In genomic region chr14:94769413-94770250, GRCh38 we compare ENCODE assay signal across 9 cellular contexts. TPM values are rescaled to one million over a fixed set of nuclear protein-coding genes. Genes with fewer than 3 reads are reported as not detected.
DNase-seq lines count a peak whose midpoint lies in the region; TF ChIP-seq lines count a peak whose summit lies in the region.
"Had no signal": no experiment of that assay in that cellular context is flagged by ENCODE, and none has a peak within 500 bp of the region (broad histone marks: within the 10 kb centered on the region; RNA-seq: fewer than 3 reads in every experiment).

Gene GSC (minus strand): TSS chr14:94770113. CDS start chr14:94770015, 98 bp downstream.

- H3K27ac ChIP-seq in dorsolateral prefrontal cortex: no peak within 1 kb of the TSS
- H3K27ac ChIP-seq in mesodermal cell (ENCODE audit: low read depth, low read length, severe bottlenecking): no peak within 1 kb of the TSS
- H3K27ac ChIP-seq in uterus: no peak within 1 kb of the TSS

- H3K27me3 ChIP-seq in dorsolateral prefrontal cortex: peaks cover 15 to 100% (median 99%) of the 10 kb centered on the region in 45 donors
- peaks cover 3 to 55% of the 10 kb centered on the region in 2 donors for H3K27me3 ChIP-seq in uterus

- H3K4me1 Mint-ChIP-seq in HFFc6 (ENCODE audit: low read depth): no peaks in the 10 kb centered on the region

- H3K9me3 ChIP-seq in mesodermal cell (ENCODE audit: control insufficient read depth, low read length): no peaks in the 10 kb centered on the region
- H3K9me3 ChIP-seq in uterus: no peaks in the 10 kb centered on the region

- TF ChIP-seq CTCF in dorsolateral prefrontal cortex (IDR thresholded peaks at IDR 0.05 in 54 of 56, conservative IDR thresholded peaks at IDR 0.05 in 2 of 56; ENCODE audit: low read depth in 1 of 56, partially characterized antibody in 56 of 56) (no peak), uterus (IDR thresholded peaks at IDR 0.05) (no peak), HFFc6 (IDR thresholded peaks at IDR 0.05) (no peak)

- no peak within 1 kb of the TSS for H3K4me3 Mint-ChIP-seq in HFFc6

- peak; percentile 27 for DNase-seq in ELR (ENCODE audit: low read depth)
- DNase-seq in NCI-H526 treated with DMSO at 0.1 percent for 48 hours (lab: John Stamatoyannopoulos, UW): peak; percentile 57
- peak in 1 of 10 donors; percentile 39 for DNase-seq in dorsolateral prefrontal cortex
- DNase-seq in uterus: peak in 1 of 2 donors; percentile 21
- DNase-seq in HFFc6: no peak
- DNase-seq in anterior cingulate cortex (lab: John Stamatoyannopoulos, UW): no peak
- no peak for DNase-seq in posterior vena cava (ENCODE audit: low spot score)

- 0 to 1% methylated on average over 59 to 72 of the region's 94 CpGs for WGBS in mesodermal cell (ENCODE audit: insufficient coverage in 2 of 2), 2 experiments

- peak within 1 kb of the TSS; percentile 6 to 71 (median 53) for H3K4me3 ChIP-seq in dorsolateral prefrontal cortex
- peak within 1 kb of the TSS; percentile 29 for H3K4me3 ChIP-seq in mesodermal cell (ENCODE audit: extremely low read depth, insufficient read depth, low read length, poor library complexity, severe bottlenecking)
- H3K4me3 ChIP-seq in uterus: peak within 1 kb of the TSS; percentile 31 to 47

- peaks cover 14% of the 10 kb centered on the region for H3K36me3 Mint-ChIP-seq in HFFc6 (ENCODE audit: low read depth)

- intact Hi-C loops in dorsolateral prefrontal cortex (cut with DNase I) (no loop called here), uterus (cut with DNase I; ENCODE audit: low total_unique reads) (no loop called here), posterior vena cava (cut with DNase I) (no loop called here)

- H3K27ac Mint-ChIP-seq in HFFc6: no peak within 1 kb of the TSS

- peaks cover 42% of the 10 kb centered on the region for H3K9me3 Mint-ChIP-seq in HFFc6

- H3K36me3 ChIP-seq in mesodermal cell (ENCODE audit: control insufficient read depth, insufficient read depth, low read length): no peaks in the 10 kb centered on the region
- H3K36me3 ChIP-seq in uterus: no peaks in the 10 kb centered on the region

- peaks cover 15% of the 10 kb centered on the region for H3K27me3 Mint-ChIP-seq in HFFc6 (ENCODE audit: insufficient read depth)

- TF ChIP-seq POLR2A in uterus (IDR thresholded peaks at IDR 0.05): no peak

- peaks cover 10% of the 10 kb centered on the region for H3K4me1 ChIP-seq in mesodermal cell (ENCODE audit: control insufficient read depth, insufficient read depth, low read length, poor library complexity, severe bottlenecking)
- H3K4me1 ChIP-seq in uterus: peaks cover 0 to 22% of the 10 kb centered on the region in 2 donors

RNA-seq across cellular contexts. Expression of gene GSC, which starts in this region (rescaled TPM):
- total RNA-seq in dorsolateral prefrontal cortex (under 1 TPM in 7 of 120 experiments, not detected in 113; 0.38 to 0.77 (median 0.51) TPM), uterus (1 to 10 TPM in 1 of 4 donors, under 1 TPM in 2, not detected in 1; 0.58 to 7.4 (median 0.90) TPM), posterior vena cava (under 1 TPM; 0.76 to 0.97 TPM)
- 0.29 TPM for polyA plus RNA-seq in mesodermal cell (2013, experiment 1 of 2)
- 0.25 TPM for polyA plus RNA-seq in mesodermal cell (2013, experiment 2 of 2)
- not detected for total RNA-seq in HFFc6 (2021; fragmentation: NEBNext Ultra II Directional; extraction: Animal tissue kit (Norgen Biotek cat#: 25700))
- total RNA-seq: T-helper 2 cell treated with Interferon-gamma antibody and Interleukin-4, amounts not matched to agents 100 ng/mL and 5 ng/mL, for 36 hours had no signal

Comparison
In these comparisons a context has a peak if more than half of its experiments do, and no peak if none do; other contexts are left out.
1. DNase-seq: peak in ELR (single experiment) and NCI-H526 treated with DMSO at 0.1 percent for 48 hours (single experiment); none in HFFc6 (single experiment), anterior cingulate cortex (0 of 58) and posterior vena cava (single experiment).
2. Peak in every context shown above with its lines, with median percentiles within 50 percentile points of each other: H3K4me3 ChIP-seq.